Comparison of ENCODE assay signal across 1 cellular context in genomic region chr7:102434039-102434481, GRCh38.
A peak's percentile ranks its signal among the peaks of the same experiment; 100 is the strongest.
TF ChIP-seq lines count a peak whose summit lies in the region.

No MANE protein-coding gene starts in this region.

TF ChIP-seq in HepG2, 621 proteins besides CTCF, POLR2A, EP300 and RAD21:
- TF ChIP-seq UBTF (CRISPR knock-in tag; IDR thresholded peaks at IDR 0.05) (no peak), TGIF2 (CRISPR knock-in tag; IDR thresholded peaks at IDR 0.05) (no peak), THAP8 (CRISPR knock-in tag; IDR thresholded peaks at IDR 0.05; ENCODE audit: borderline replicate concordance) (0 out of 2 replicates have a peak, but pooled peaks have one; percentile 8), MBNL3 (CRISPR knock-in tag; conservative IDR thresholded peaks at IDR 0.05) (no peak)
- TF ChIP-seq, protein P1, sequence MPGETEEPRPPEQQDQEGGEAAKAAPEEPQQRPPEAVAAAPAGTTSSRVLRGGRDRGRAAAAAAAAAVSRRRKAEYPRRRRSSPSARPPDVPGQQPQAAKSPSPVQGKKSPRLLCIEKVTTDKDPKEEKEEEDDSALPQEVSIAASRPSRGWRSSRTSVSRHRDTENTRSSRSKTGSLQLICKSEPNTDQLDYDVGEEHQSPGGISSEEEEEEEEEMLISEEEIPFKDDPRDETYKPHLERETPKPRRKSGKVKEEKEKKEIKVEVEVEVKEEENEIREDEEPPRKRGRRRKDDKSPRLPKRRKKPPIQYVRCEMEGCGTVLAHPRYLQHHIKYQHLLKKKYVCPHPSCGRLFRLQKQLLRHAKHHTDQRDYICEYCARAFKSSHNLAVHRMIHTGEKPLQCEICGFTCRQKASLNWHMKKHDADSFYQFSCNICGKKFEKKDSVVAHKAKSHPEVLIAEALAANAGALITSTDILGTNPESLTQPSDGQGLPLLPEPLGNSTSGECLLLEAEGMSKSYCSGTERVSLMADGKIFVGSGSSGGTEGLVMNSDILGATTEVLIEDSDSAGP (CRISPR knock-in tag; IDR thresholded peaks at IDR 0.05; ENCODE audit: borderline replicate concordance) = peak; percentile 24; the same call in 1 of the 2 replicates
